Comparison of ENCODE assay signal across 1 cellular context in the genomic region with DNA sequence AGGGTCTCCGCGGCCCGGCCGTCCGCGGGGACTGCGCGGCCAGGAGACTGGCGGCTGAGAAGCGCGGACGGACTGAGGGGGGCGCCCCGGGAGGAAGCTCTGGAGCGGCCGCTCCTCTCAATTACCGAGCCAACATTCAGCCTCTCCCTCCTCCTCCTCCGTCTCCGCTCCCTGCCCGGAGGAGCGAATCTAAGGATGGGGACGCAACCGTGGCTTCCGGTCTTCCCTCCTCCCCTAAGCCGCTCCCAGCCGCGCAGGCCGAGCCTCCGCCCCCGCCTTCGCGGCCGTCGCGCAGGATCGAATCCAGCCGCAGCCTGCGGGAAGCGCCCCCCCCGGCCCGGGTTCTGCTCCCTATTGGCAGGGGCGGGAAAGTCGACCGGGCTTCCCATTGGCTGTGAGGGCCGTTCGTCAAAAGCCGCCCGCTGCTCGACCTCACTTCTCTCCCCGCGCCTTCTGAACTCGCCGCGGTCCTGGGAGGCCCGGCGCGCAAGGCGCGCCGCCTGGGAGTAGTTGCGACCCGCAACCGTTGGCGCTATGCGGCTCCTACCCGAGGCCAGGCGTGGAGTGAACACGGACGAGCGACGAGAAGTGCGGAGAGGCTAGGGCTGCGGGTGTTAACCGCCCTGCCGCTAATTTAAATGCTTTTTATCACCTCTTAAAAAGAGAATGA.
TF ChIP-seq lines count a peak whose summit lies in the region.

A gene (minus strand): TSS at position 197 of the 670 bp plus-strand sequence. CDS start 302 bp downstream, outside the sequence.

TF ChIP-seq in HepG2, 621 proteins besides CTCF, POLR2A, EP300 and RAD21 (continued from another document and continues in another):
- TF ChIP-seq ZKSCAN8 (CRISPR knock-in tag; IDR thresholded peaks at IDR 0.05; ENCODE audit: borderline replicate concordance) (peak; percentile 57; the same call in 1 of the 2 replicates), ZNF501 (CRISPR knock-in tag; IDR thresholded peaks at IDR 0.05) (peak; percentile 97), MED1 (CRISPR knock-in tag; IDR thresholded peaks at IDR 0.05) (peak; percentile 93), ATM (IDR thresholded peaks at IDR 0.05; ENCODE audit: borderline replicate concordance) (no peak), TSC22D2 (CRISPR knock-in tag; IDR thresholded peaks at IDR 0.05; ENCODE audit: borderline replicate concordance) (peak; percentile 40), RARG (CRISPR knock-in tag; IDR thresholded peaks at IDR 0.05; ENCODE audit: low read depth) (peak; percentile 16; the same call in 1 of the 2 replicates), SMAD1 (CRISPR knock-in tag; IDR thresholded peaks at IDR 0.05; ENCODE audit: borderline replicate concordance, low read depth) (0 out of 2 replicates have a peak, but pooled peaks have one; percentile 24), ESRRA (CRISPR knock-in tag; IDR thresholded peaks at IDR 0.05; ENCODE audit: low read depth) (0 out of 2 replicates have a peak, but pooled peaks have one; percentile 20), ZNF605 (CRISPR knock-in tag; IDR thresholded peaks at IDR 0.05) (peak; percentile 85; the same call in 1 of the 2 replicates), MTA3 (CRISPR knock-in tag; IDR thresholded peaks at IDR 0.05) (no peak), ARNTL (CRISPR knock-in tag; IDR thresholded peaks at IDR 0.05) (peak; percentile 81), ZNF333 (CRISPR knock-in tag; IDR thresholded peaks at IDR 0.05; ENCODE audit: borderline replicate concordance) (no peak), ZNF33A (CRISPR knock-in tag; IDR thresholded peaks at IDR 0.05; ENCODE audit: borderline replicate concordance) (no peak), ZFP36 (IDR thresholded peaks at IDR 0.05; ENCODE audit: borderline replicate concordance, low read depth, low read length, partially characterized antibody) (no peak), HES4 (CRISPR knock-in tag; IDR thresholded peaks at IDR 0.05; ENCODE audit: borderline replicate concordance) (peak; percentile 83; the same call in 1 of the 2 replicates), ZC3H4 (CRISPR knock-in tag; IDR thresholded peaks at IDR 0.05; ENCODE audit: borderline replicate concordance) (no peak), FOXA3 (CRISPR knock-in tag; IDR thresholded peaks at IDR 0.05) (peak; percentile 69), YEATS2 (CRISPR knock-in tag; IDR thresholded peaks at IDR 0.05; ENCODE audit: borderline replicate concordance) (peak; percentile 85; the same call in 1 of the 2 replicates), SKI (IDR thresholded peaks at IDR 0.05; ENCODE audit: partially characterized antibody) (peak; percentile 62), ZSCAN22 (CRISPR knock-in tag; IDR thresholded peaks at IDR 0.05) (0 out of 2 replicates have a peak, but pooled peaks have one; percentile 69), NR2C2 (CRISPR knock-in tag; IDR thresholded peaks at IDR 0.05; ENCODE audit: borderline replicate concordance) (peak; percentile 69), JUND (CRISPR knock-in tag; IDR thresholded peaks at IDR 0.05) (no peak), PLRG1 (conservative IDR thresholded peaks at IDR 0.05) (no peak), PHB2 (IDR thresholded peaks at IDR 0.05; ENCODE audit: partially characterized antibody) (no peak), CREM (IDR thresholded peaks at IDR 0.05) (no peak; the same call in 1 of the 2 replicates), CREM (CRISPR knock-in tag; IDR thresholded peaks at IDR 0.05) (no peak), ZSCAN25 (CRISPR knock-in tag; IDR thresholded peaks at IDR 0.05) (peak; percentile 76; the same call in 1 of the 2 replicates), ZNF337 (CRISPR knock-in tag; IDR thresholded peaks at IDR 0.05; ENCODE audit: borderline replicate concordance, low read depth) (no peak), CREB1 (IDR thresholded peaks at IDR 0.05) (peak; percentile 60; the same call in 1 of the 2 replicates), CREB1 (CRISPR knock-in tag; IDR thresholded peaks at IDR 0.05) (peak; percentile 48; the same call in 1 of the 2 replicates), MAFF (IDR thresholded peaks at IDR 0.05; ENCODE audit: low read depth, low read length) (no peak), AGO1 (IDR thresholded peaks at IDR 0.05; ENCODE audit: low read depth, low read length, poor library complexity, severe bottlenecking) (peak; percentile 23), SETDB1 (CRISPR knock-in tag; IDR thresholded peaks at IDR 0.05; ENCODE audit: borderline replicate concordance) (no peak), ZNF121 (CRISPR knock-in tag; IDR thresholded peaks at IDR 0.05) (no peak), SIN3B (IDR thresholded peaks at IDR 0.05; ENCODE audit: low read length) (0 out of 2 replicates have a peak, but pooled peaks have one; percentile 35)
- TF ChIP-seq, protein P1, sequence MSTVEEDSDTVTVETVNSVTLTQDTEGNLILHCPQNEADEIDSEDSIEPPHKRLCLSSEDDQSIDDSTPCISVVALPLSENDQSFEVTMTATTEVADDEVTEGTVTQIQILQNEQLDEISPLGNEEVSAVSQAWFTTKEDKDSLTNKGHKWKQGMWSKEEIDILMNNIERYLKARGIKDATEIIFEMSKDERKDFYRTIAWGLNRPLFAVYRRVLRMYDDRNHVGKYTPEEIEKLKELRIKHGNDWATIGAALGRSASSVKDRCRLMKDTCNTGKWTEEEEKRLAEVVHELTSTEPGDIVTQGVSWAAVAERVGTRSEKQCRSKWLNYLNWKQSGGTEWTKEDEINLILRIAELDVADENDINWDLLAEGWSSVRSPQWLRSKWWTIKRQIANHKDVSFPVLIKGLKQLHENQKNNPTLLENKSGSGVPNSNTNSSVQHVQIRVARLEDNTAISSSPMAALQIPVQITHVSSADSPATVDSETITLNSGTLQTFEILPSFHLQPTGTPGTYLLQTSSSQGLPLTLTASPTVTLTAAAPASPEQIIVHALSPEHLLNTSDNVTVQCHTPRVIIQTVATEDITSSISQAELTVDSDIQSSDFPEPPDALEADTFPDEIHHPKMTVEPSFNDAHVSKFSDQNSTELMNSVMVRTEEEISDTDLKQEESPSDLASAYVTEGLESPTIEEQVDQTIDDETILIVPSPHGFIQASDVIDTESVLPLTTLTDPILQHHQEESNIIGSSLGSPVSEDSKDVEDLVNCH (CRISPR knock-in tag; IDR thresholded peaks at IDR 0.05), result no peak
- TF ChIP-seq, protein P2, sequence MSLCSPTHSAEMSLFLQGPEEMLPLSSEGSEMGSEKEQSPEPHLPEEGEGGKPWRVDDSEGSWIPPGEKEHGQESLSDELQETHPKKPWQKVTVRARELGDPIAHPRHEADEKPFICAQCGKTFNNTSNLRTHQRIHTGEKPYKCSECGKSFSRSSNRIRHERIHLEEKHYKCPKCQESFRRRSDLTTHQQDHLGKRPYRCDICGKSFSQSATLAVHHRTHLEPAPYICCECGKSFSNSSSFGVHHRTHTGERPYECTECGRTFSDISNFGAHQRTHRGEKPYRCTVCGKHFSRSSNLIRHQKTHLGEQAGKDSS (CRISPR knock-in tag; IDR thresholded peaks at IDR 0.05; ENCODE audit: borderline replicate concordance, low read depth), result peak; percentile 82; the same call in 1 of the 2 replicates
- TF ChIP-seq, protein P3, sequence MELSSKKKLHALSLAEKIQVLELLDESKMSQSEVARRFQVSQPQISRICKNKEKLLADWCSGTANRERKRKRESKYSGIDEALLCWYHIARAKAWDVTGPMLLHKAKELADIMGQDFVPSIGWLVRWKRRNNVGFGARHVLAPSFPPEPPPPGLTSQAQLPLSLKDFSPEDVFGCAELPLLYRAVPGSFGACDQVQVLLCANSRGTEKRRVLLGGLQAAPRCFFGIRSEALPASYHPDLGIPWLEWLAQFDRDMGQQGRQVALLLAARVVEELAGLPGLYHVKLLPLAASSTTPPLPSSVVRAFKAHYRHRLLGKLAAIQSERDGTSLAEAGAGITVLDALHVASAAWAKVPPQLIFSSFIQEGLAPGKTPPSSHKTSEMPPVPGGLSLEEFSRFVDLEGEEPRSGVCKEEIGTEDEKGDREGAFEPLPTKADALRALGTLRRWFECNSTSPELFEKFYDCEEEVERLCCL (CRISPR knock-in tag; IDR thresholded peaks at IDR 0.05; ENCODE audit: borderline replicate concordance), result no peak
- TF ChIP-seq, protein P4, sequence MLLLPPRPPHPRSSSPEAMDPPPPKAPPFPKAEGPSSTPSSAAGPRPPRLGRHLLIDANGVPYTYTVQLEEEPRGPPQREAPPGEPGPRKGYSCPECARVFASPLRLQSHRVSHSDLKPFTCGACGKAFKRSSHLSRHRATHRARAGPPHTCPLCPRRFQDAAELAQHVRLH (CRISPR knock-in tag; IDR thresholded peaks at IDR 0.05; ENCODE audit: borderline replicate concordance, low read depth), result peak; percentile 83; the same call in 1 of the 2 replicates
- TF ChIP-seq, protein P5, sequence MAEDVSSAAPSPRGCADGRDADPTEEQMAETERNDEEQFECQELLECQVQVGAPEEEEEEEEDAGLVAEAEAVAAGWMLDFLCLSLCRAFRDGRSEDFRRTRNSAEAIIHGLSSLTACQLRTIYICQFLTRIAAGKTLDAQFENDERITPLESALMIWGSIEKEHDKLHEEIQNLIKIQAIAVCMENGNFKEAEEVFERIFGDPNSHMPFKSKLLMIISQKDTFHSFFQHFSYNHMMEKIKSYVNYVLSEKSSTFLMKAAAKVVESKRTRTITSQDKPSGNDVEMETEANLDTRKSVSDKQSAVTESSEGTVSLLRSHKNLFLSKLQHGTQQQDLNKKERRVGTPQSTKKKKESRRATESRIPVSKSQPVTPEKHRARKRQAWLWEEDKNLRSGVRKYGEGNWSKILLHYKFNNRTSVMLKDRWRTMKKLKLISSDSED (CRISPR knock-in tag; IDR thresholded peaks at IDR 0.05), result no peak
- TF ChIP-seq, protein P6, sequence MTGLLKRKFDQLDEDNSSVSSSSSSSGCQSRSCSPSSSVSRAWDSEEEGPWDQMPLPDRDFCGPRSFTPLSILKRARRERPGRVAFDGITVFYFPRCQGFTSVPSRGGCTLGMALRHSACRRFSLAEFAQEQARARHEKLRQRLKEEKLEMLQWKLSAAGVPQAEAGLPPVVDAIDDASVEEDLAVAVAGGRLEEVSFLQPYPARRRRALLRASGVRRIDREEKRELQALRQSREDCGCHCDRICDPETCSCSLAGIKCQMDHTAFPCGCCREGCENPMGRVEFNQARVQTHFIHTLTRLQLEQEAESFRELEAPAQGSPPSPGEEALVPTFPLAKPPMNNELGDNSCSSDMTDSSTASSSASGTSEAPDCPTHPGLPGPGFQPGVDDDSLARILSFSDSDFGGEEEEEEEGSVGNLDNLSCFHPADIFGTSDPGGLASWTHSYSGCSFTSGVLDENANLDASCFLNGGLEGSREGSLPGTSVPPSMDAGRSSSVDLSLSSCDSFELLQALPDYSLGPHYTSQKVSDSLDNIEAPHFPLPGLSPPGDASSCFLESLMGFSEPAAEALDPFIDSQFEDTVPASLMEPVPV (CRISPR knock-in tag; IDR thresholded peaks at IDR 0.05), result peak; percentile 51
- TF ChIP-seq, protein P7, sequence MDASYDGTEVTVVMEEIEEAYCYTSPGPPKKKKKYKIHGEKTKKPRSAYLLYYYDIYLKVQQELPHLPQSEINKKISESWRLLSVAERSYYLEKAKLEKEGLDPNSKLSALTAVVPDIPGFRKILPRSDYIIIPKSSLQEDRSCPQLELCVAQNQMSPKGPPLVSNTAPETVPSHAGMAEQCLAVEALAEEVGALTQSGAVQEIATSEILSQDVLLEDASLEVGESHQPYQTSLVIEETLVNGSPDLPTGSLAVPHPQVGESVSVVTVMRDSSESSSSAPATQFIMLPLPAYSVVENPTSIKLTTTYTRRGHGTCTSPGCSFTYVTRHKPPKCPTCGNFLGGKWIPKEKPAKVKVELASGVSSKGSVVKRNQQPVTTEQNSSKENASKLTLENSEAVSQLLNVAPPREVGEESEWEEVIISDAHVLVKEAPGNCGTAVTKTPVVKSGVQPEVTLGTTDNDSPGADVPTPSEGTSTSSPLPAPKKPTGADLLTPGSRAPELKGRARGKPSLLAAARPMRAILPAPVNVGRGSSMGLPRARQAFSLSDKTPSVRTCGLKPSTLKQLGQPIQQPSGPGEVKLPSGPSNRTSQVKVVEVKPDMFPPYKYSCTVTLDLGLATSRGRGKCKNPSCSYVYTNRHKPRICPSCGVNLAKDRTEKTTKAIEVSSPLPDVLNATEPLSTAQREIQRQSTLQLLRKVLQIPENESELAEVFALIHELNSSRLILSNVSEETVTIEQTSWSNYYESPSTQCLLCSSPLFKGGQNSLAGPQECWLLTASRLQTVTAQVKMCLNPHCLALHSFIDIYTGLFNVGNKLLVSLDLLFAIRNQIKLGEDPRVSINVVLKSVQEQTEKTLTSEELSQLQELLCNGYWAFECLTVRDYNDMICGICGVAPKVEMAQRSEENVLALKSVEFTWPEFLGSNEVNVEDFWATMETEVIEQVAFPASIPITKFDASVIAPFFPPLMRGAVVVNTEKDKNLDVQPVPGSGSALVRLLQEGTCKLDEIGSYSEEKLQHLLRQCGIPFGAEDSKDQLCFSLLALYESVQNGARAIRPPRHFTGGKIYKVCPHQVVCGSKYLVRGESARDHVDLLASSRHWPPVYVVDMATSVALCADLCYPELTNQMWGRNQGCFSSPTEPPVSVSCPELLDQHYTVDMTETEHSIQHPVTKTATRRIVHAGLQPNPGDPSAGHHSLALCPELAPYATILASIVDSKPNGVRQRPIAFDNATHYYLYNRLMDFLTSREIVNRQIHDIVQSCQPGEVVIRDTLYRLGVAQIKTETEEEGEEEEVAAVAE (CRISPR knock-in tag; IDR thresholded peaks at IDR 0.05; ENCODE audit: borderline replicate concordance), result peak; percentile 87
- TF ChIP-seq, protein P8, sequence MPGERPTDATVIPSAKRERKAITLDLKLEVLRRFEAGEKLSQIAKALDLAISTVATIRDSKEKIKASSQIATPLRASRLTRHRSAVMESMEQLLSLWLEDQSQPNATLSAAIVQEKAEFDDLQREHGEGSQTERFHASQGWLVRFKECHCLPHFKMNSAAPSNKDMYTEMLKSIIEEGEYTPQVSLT (CRISPR knock-in tag; IDR thresholded peaks at IDR 0.05; ENCODE audit: borderline replicate concordance, low read depth), result no peak; the same call in 1 of the 2 replicates
- TF ChIP-seq, protein P9, sequence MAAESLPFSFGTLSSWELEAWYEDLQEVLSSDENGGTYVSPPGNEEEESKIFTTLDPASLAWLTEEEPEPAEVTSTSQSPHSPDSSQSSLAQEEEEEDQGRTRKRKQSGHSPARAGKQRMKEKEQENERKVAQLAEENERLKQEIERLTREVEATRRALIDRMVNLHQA (CRISPR knock-in tag; IDR thresholded peaks at IDR 0.05), result no peak
- TF ChIP-seq, protein P10, sequence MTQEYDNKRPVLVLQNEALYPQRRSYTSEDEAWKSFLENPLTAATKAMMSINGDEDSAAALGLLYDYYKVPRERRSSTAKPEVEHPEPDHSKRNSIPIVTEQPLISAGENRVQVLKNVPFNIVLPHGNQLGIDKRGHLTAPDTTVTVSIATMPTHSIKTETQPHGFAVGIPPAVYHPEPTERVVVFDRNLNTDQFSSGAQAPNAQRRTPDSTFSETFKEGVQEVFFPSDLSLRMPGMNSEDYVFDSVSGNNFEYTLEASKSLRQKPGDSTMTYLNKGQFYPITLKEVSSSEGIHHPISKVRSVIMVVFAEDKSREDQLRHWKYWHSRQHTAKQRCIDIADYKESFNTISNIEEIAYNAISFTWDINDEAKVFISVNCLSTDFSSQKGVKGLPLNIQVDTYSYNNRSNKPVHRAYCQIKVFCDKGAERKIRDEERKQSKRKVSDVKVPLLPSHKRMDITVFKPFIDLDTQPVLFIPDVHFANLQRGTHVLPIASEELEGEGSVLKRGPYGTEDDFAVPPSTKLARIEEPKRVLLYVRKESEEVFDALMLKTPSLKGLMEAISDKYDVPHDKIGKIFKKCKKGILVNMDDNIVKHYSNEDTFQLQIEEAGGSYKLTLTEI (CRISPR knock-in tag; conservative IDR thresholded peaks at IDR 0.05), result no peak
- TF ChIP-seq, protein P11, sequence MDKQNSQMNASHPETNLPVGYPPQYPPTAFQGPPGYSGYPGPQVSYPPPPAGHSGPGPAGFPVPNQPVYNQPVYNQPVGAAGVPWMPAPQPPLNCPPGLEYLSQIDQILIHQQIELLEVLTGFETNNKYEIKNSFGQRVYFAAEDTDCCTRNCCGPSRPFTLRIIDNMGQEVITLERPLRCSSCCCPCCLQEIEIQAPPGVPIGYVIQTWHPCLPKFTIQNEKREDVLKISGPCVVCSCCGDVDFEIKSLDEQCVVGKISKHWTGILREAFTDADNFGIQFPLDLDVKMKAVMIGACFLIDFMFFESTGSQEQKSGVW (CRISPR knock-in tag; IDR thresholded peaks at IDR 0.05; ENCODE audit: borderline replicate concordance), result no peak
